ENCODE assay signal across 8 cellular contexts in genomic region chr22:29580200-29580810, GRCh38. TPM values are rescaled to one million over a fixed set of nuclear protein-coding genes. Genes with fewer than 3 reads are reported as not detected.
DNase-seq lines count a peak whose midpoint lies in the region; ATAC-seq and TF ChIP-seq lines count a peak whose summit lies in the region.

No MANE protein-coding gene starts in this region.

- H3K4me2 ChIP-seq in OCI-LY7 (ENCODE audit: low read length) = peak overlapping the region; percentile 95

- H3K27ac ChIP-seq in OCI-LY7 (ENCODE audit: low read depth, low read length, poor library complexity, severe bottlenecking) = peak overlapping the region; percentile 24
- H3K27ac ChIP-seq in duodenal mucosa (ENCODE audit: low read depth, low read length) = peak overlapping the region; percentile 58
- peak overlapping the region; percentile 70 for H3K27ac ChIP-seq in muscle layer of colon (ENCODE audit: low read depth, low read length)

- peak overlapping the region; percentile 70 to 81 for H3K9ac ChIP-seq in duodenal mucosa (ENCODE audit: low read depth in 1 of 2, low read length in 2 of 2)
- H3K9ac ChIP-seq in muscle layer of colon (ENCODE audit: low read length) = no peak overlapping the region

- no TSS peak for BruUV-seq in OCI-LY7 (replicated peaks; lab: Mats Ljungman, UMichigan)

- H3K9me2 ChIP-seq in OCI-LY7 (ENCODE audit: insufficient read depth, low read length) = no peaks in the 10 kb centered on the region

- peak; percentile 14 for DNase-seq in NCI-H510A treated with DMSO at 0.1 percent for 48 hours (lab: John Stamatoyannopoulos, UW)
- no peak for DNase-seq in NCI-H510A (lab: John Stamatoyannopoulos, UW)
- DNase-seq in OCI-LY7 (ENCODE audit: low spot score) = peak; percentile 21
- no peak for DNase-seq in ureter (ENCODE audit: low spot score)
- DNase-seq in pons (ENCODE audit: low spot score) = no peak

- intact Hi-C loops in OCI-LY7 (cut with micrococcal nuclease; ENCODE audit: unreplicated experiment) = no loop called here

- H4K20me1 ChIP-seq in OCI-LY7 (ENCODE audit: insufficient read depth, low read length) = no peaks in the 10 kb centered on the region

- peaks cover 9% of the 10 kb centered on the region for H3K4me1 ChIP-seq in OCI-LY7 (ENCODE audit: insufficient read depth, low read length, poor library complexity, severe bottlenecking)
- H3K4me1 ChIP-seq in duodenal mucosa (ENCODE audit: control insufficient read depth in 1 of 2, insufficient read depth in 2 of 2, low read length in 2 of 2) = peaks cover 9 to 17% of the 10 kb centered on the region in 2 donors
- peaks cover 3% of the 10 kb centered on the region for H3K4me1 ChIP-seq in muscle layer of colon (ENCODE audit: insufficient read depth, low read length)

- peak overlapping the region; percentile 56 for H2AFZ ChIP-seq in OCI-LY7 (ENCODE audit: low read length)

- no peak for TF ChIP-seq CTCF in OCI-LY7 (conservative IDR thresholded peaks at IDR 0.05; ENCODE audit: low read length)

- CTCF ChIA-PET in OCI-LY7 (lab: Charles Lee; ENCODE audit: unreplicated experiment) = no interaction called here

- H3K79me2 ChIP-seq in OCI-LY7 (ENCODE audit: insufficient read depth, low read depth, low read length) = no peaks in the 10 kb centered on the region

- POLR2A ChIA-PET in OCI-LY7 (lab: Charles Lee) = no interaction called here

- ATAC-seq in GM19397 (IDR thresholded peaks at IDR 0.05; ENCODE audit: unreplicated experiment) = no peak

- H3K9me3 ChIP-seq in OCI-LY7 (ENCODE audit: low read length) = no peaks in the 10 kb centered on the region; the same call in 1 of the 2 replicates
- H3K9me3 ChIP-seq in duodenal mucosa (ENCODE audit: control insufficient read depth in 1 of 2, low read length in 2 of 2) = no peaks in the 10 kb centered on the region
- no peaks in the 10 kb centered on the region for H3K9me3 ChIP-seq in muscle layer of colon (ENCODE audit: low read length)

- no peaks in the 10 kb centered on the region for H3K27me3 ChIP-seq in duodenal mucosa (ENCODE audit: control insufficient read depth in 1 of 2, insufficient read depth in 2 of 2, low read length in 2 of 2)
- no peaks in the 10 kb centered on the region for H3K27me3 ChIP-seq in muscle layer of colon (ENCODE audit: control insufficient read depth in 1 of 2, insufficient read depth in 2 of 2, low read length in 2 of 2)

- H3K4me3 ChIP-seq in OCI-LY7 (ENCODE audit: low read depth, low read length, poor library complexity, severe bottlenecking) = peak overlapping the region; percentile 87
- H3K4me3 ChIP-seq in duodenal mucosa (ENCODE audit: low read depth in 1 of 2, low read length in 2 of 2) = peak overlapping the region; percentile 77 to 79
- peak overlapping the region; percentile 40 to 64 for H3K4me3 ChIP-seq in muscle layer of colon (ENCODE audit: low read depth in 1 of 2, low read length in 2 of 2)

- H3K36me3 ChIP-seq in OCI-LY7 (ENCODE audit: insufficient read depth, low read length) (no peaks in the 10 kb centered on the region), duodenal mucosa (ENCODE audit: control insufficient read depth in 1 of 2, insufficient read depth in 2 of 2, low read length in 2 of 2) (no peaks in the 10 kb centered on the region), muscle layer of colon (ENCODE audit: insufficient read depth, low read length) (no peaks in the 10 kb centered on the region)

RNA-seq across cellular contexts. Expression of gene NIPSNAP1, which starts 0.6 kb away (rescaled TPM):
- total RNA-seq in OCI-LY7 (2014; rRNA removed; shearing (Covaris generic)) = 49.4 and 51.8 TPM in 2 replicates
- 61.1 and 61.9 TPM in 2 replicates for total RNA-seq in OCI-LY7 (2022)
- total RNA-seq in ureter = 67.8 TPM

RNA-seq across cellular contexts. Expression of gene NF2, which starts 23.1 kb away (rescaled TPM):
- total RNA-seq in OCI-LY7 (2014; rRNA removed; shearing (Covaris generic)) = 20.8 and 22.2 TPM in 2 replicates
- 31.6 and 34.8 TPM in 2 replicates for total RNA-seq in OCI-LY7 (2022)
- total RNA-seq in ureter = 45.0 TPM

RNA-seq across cellular contexts. Expression of gene THOC5, which starts 26.7 kb away (rescaled TPM):
- total RNA-seq in OCI-LY7 (2014; rRNA removed; shearing (Covaris generic)) = 35.9 and 38.5 TPM in 2 replicates
- total RNA-seq in OCI-LY7 (2022) (52.7 and 56.7 TPM in 2 replicates), ureter (42.4 TPM)

Comparison
In these comparisons a context has a peak if more than half of its experiments do, and no peak if none do; other contexts are left out.
1. DNase-seq: peak in NCI-H510A treated with DMSO at 0.1 percent for 48 hours (single experiment) and OCI-LY7 (single experiment); none in NCI-H510A (single experiment), ureter (single experiment) and pons (single experiment).
2. Peak in every context shown above with its lines, with median percentiles within 50 percentile points of each other: H3K27ac ChIP-seq and H3K4me3 ChIP-seq.